In genomic region chr4:2489841-2490552, GRCh38 we compare ENCODE assay signal across 14 cellular contexts. TPM values are rescaled to one million over a fixed set of nuclear protein-coding genes. Genes with fewer than 3 reads are reported as not detected.
DNase-seq lines count a peak whose midpoint lies in the region; FAIRE-seq and TF ChIP-seq lines count a peak whose summit lies in the region.
"Had no signal": no experiment of that assay in that cellular context is flagged by ENCODE, and none has a peak within 500 bp of the region (broad histone marks: within the 10 kb centered on the region; RNA-seq: fewer than 3 reads in every experiment).

No MANE protein-coding gene starts in this region.

- dilution Hi-C loops in endothelial cell of umbilical vein (cut with MboI; ENCODE audit: extremely low pct_ligation_motif_present, low sequenced_read_pairs), result no loop called here

- intact Hi-C loops in endothelial cell of umbilical vein (cut with micrococcal nuclease), result no loop called here

- BruUV-seq in endothelial cell of umbilical vein (replicated peaks; lab: Mats Ljungman, UMichigan), result no TSS peak

- peak; percentile 68 for FAIRE-seq in endothelial cell of umbilical vein (lab: Jason Lieb, UNC)

- H3K9ac ChIP-seq in SK-N-MC (ENCODE audit: insufficient read length), result no peak overlapping the region
- no peak overlapping the region for H3K9ac ChIP-seq in endothelial cell of umbilical vein (replicated peaks; ENCODE audit: extremely low read depth, insufficient read depth, low read length)

- H3K9me3 Mint-ChIP-seq in osteocyte (ENCODE audit: unreplicated experiment), result no peaks in the 10 kb centered on the region
- H3K9me3 Mint-ChIP-seq: activated naive CD8-positive, alpha-beta T cell treated with anti-CD3 and anti-CD28 coated beads, Interleukin-2, amount 10 ng/mL, durations not matched to agents 7 days and 5 days had no signal

- DNase-seq in G401 (ENCODE audit: low spot score), result peak; percentile 81
- DNase-seq in SK-N-MC (ENCODE audit: low read depth, low spot score), result no peak
- DNase-seq in endothelial cell of umbilical vein (ENCODE audit: low read depth, low spot score), result peak; percentile 39
- no peak for DNase-seq in osteocyte (ENCODE audit: extremely low spot score, unreplicated experiment)
- DNase-seq in midbrain (lab: John Stamatoyannopoulos, UW), result no peak
- no peak for DNase-seq in ACHN
- no peak for DNase-seq in NCI-H510A (lab: John Stamatoyannopoulos, UW)
- DNase-seq: activated CD4-positive, CD25-positive, alpha-beta regulatory T cell; activated naive CD8-positive, alpha-beta T cell treated with anti-CD3 and anti-CD28 coated beads, Interleukin-2, amount 10 ng/mL, durations not matched to agents 7 days and 5 days; DND-41; effector memory CD4-positive, alpha-beta T cell; NCI-H1105; NCI-H774; stimulated activated CD4-positive, alpha-beta T cell treated with anti-CD3 and anti-CD28 coated beads, Interleukin-15, amount 100 ng/mL, for 24 hours had no signal

- H3K79me2 ChIP-seq in endothelial cell of umbilical vein (ENCODE audit: control insufficient read depth, insufficient read depth, low read length), result peaks cover 89% of the 10 kb centered on the region

- H3K4me1 Mint-ChIP-seq in osteocyte (ENCODE audit: unreplicated experiment), result peaks cover 29% of the 10 kb centered on the region

- H3K4me2 ChIP-seq in endothelial cell of umbilical vein (ENCODE audit: insufficient read depth, low read length), result peak overlapping the region; percentile 5

- H3K36me3 ChIP-seq in SK-N-MC (ENCODE audit: insufficient read depth, low read length) (peaks cover 67% of the 10 kb centered on the region), endothelial cell of umbilical vein (ENCODE audit: control insufficient read depth in 2 of 2, extremely low read depth in 1 of 2, insufficient read depth in 2 of 2, low read length in 2 of 2) (peaks cover 8 to 10% of the 10 kb centered on the region in 2 experiments)

- no peaks in the 10 kb centered on the region for H3K27me3 Mint-ChIP-seq in osteocyte (ENCODE audit: unreplicated experiment)
- H3K27me3 Mint-ChIP-seq: activated naive CD8-positive, alpha-beta T cell treated with anti-CD3 and anti-CD28 coated beads, Interleukin-2, amount 10 ng/mL, durations not matched to agents 7 days and 5 days had no signal

- no peak for TF ChIP-seq POLR2A in endothelial cell of umbilical vein (IDR thresholded peaks at IDR 0.05; ENCODE audit: low read depth, low read length)

- H3K27ac Mint-ChIP-seq in osteocyte (ENCODE audit: unreplicated experiment), result peak overlapping the region; percentile 39
- H3K27ac Mint-ChIP-seq: activated naive CD8-positive, alpha-beta T cell treated with anti-CD3 and anti-CD28 coated beads, Interleukin-2, amount 10 ng/mL, durations not matched to agents 7 days and 5 days had no signal

- TF ChIP-seq CTCF in endothelial cell of umbilical vein (IDR thresholded peaks at IDR 0.05; ENCODE audit: extremely low read depth in 1 of 2, insufficient read depth in 1 of 2, low read depth in 1 of 2, low read length in 2 of 2) (no peak), osteocyte (IDR thresholded peaks at IDR 0.05) (no peak)

- H3K9me1 ChIP-seq in endothelial cell of umbilical vein (replicated peaks; ENCODE audit: control insufficient read depth, extremely low read depth, insufficient read depth, low read length), result no peaks in the 10 kb centered on the region

- peaks cover 23% of the 10 kb centered on the region for H3K36me3 Mint-ChIP-seq in osteocyte (ENCODE audit: unreplicated experiment)

- no peaks in the 10 kb centered on the region for H3K27me3 ChIP-seq in endothelial cell of umbilical vein (ENCODE audit: control insufficient read depth in 2 of 2, insufficient read depth in 2 of 2, low read length in 2 of 2)

- H3K4me3 ChIP-seq in SK-N-MC (no peak overlapping the region), endothelial cell of umbilical vein (replicated peaks in 1 of 3; ENCODE audit: insufficient read depth in 1 of 3, low read depth in 1 of 3, low read length in 3 of 3) (no peak overlapping the region)

- CTCF ChIA-PET in endothelial cell of umbilical vein (lab: Charles Lee), result interaction anchor here (1.9 kb wide), 1 partner anchor 270 kb away, joined by 9 read pairs; no protein-coding TSS in a partner anchor

- H3K9me3 ChIP-seq in SK-N-MC (ENCODE audit: low read depth, low read length), result no peaks in the 10 kb centered on the region
- H3K9me3 ChIP-seq in endothelial cell of umbilical vein (replicated peaks; ENCODE audit: control insufficient read depth, insufficient read depth, low read length), result no peaks in the 10 kb centered on the region

- in situ Hi-C loops in G401 (cut with HindIII; ENCODE audit: low sequenced_read_pairs) (no loop called here), ACHN (cut with HindIII; ENCODE audit: low pct_ligation_motif_present, low pct_unique_long_range_greater_than_20kb, low sequenced_read_pairs) (no loop called here)

- no peak overlapping the region for H2AFZ ChIP-seq in endothelial cell of umbilical vein (ENCODE audit: low read depth, low read length)

- POLR2A ChIA-PET in endothelial cell of umbilical vein (lab: Charles Lee), result no interaction called here

- peak overlapping the region; percentile 72 for H3K27ac ChIP-seq in SK-N-MC
- H3K27ac ChIP-seq in endothelial cell of umbilical vein (ENCODE audit: insufficient read depth, low read depth, low read length), result no peak overlapping the region

- H3K4me1 ChIP-seq in endothelial cell of umbilical vein (ENCODE audit: control insufficient read depth, extremely low read depth, insufficient read depth, low read length), result peaks cover 37% of the 10 kb centered on the region

- H3K4me3 Mint-ChIP-seq in osteocyte (ENCODE audit: unreplicated experiment), result no peak overlapping the region
- H3K4me3 Mint-ChIP-seq: activated naive CD8-positive, alpha-beta T cell treated with anti-CD3 and anti-CD28 coated beads, Interleukin-2, amount 10 ng/mL, durations not matched to agents 7 days and 5 days had no signal

- H4K20me1 ChIP-seq in endothelial cell of umbilical vein (replicated peaks; ENCODE audit: control insufficient read depth, extremely low read depth, insufficient read depth, low read length), result peaks cover 15% of the 10 kb centered on the region

TF ChIP-seq in endothelial cell of umbilical vein, 7 proteins besides CTCF, POLR2A, EP300 and RAD21:
- peak; percentile 70 for TF ChIP-seq FOS (IDR thresholded peaks at IDR 0.05; ENCODE audit: borderline replicate concordance, insufficient read depth, low read length)
- TF ChIP-seq POLR2AphosphoS5 (IDR thresholded peaks at IDR 0.05; ENCODE audit: insufficient read depth, low read depth, low read length), result peak; percentile 49
- TF ChIP-seq JUN (IDR thresholded peaks at IDR 0.05; ENCODE audit: borderline replicate concordance, insufficient read depth, insufficient read length, low read depth), result peak; percentile 17
- TF ChIP-seq GATA2 (IDR thresholded peaks at IDR 0.05; ENCODE audit: insufficient read depth, insufficient read length, low read depth, low read length), result no peak

RNA-seq across cellular contexts. Expression of gene RNF4, which starts 21.1 kb away (rescaled TPM):
- total RNA-seq in G401 (2014; rRNA removed; shearing (Covaris generic)), result 28.3 and 28.7 TPM in 2 replicates
- total RNA-seq in endothelial cell of umbilical vein, result 67.5 and 71.4 TPM in 2 replicates
- 56.9 and 64.3 TPM in 2 replicates for polyA plus RNA-seq in endothelial cell of umbilical vein
- polyA plus RNA-seq in endothelial cell of umbilical vein (2011; cell fraction: cytosol; rRNA removed), result 71.9 and 85.2 TPM in 2 replicates
- 65.4 and 73.0 TPM in 2 replicates for polyA plus RNA-seq in endothelial cell of umbilical vein (2011; cell fraction: nucleus; rRNA removed)
- polyA plus RNA-seq in endothelial cell of umbilical vein (2012), result 45.8 and 52.5 TPM in 2 replicates
- 60.7 and 73.2 TPM in 2 replicates for polyA minus RNA-seq in endothelial cell of umbilical vein
- 34.3 TPM for polyA minus RNA-seq in endothelial cell of umbilical vein (2011; cell fraction: cytosol; rRNA and poly(A)+ RNA removed)
- polyA minus RNA-seq in endothelial cell of umbilical vein (2011; cell fraction: nucleus; rRNA and poly(A)+ RNA removed), result 49.9 and 57.5 TPM in 2 replicates
- 57.6 and 63.4 TPM in 2 replicates for total RNA-seq in osteocyte

RNA-seq across cellular contexts. Expression of gene FAM193A, which starts 46.5 kb away (rescaled TPM):
- total RNA-seq in G401 (2014; rRNA removed; shearing (Covaris generic)), result 14.5 and 26.2 TPM in 2 replicates
- total RNA-seq in endothelial cell of umbilical vein, result 32.0 and 32.1 TPM in 2 replicates
- 12.3 TPM in 2 replicates for polyA plus RNA-seq in endothelial cell of umbilical vein
- 11.5 and 12.2 TPM in 2 replicates for polyA plus RNA-seq in endothelial cell of umbilical vein (2011; cell fraction: cytosol; rRNA removed)
- polyA plus RNA-seq in endothelial cell of umbilical vein (2011; cell fraction: nucleus; rRNA removed), result 37.7 and 38.6 TPM in 2 replicates
- polyA plus RNA-seq in endothelial cell of umbilical vein (2012), result 13.8 and 13.9 TPM in 2 replicates
- polyA minus RNA-seq in endothelial cell of umbilical vein, result 23.4 and 26.9 TPM in 2 replicates
- polyA minus RNA-seq in endothelial cell of umbilical vein (2011; cell fraction: cytosol; rRNA and poly(A)+ RNA removed), result 9.9 TPM
- 44.1 and 45.2 TPM in 2 replicates for polyA minus RNA-seq in endothelial cell of umbilical vein (2011; cell fraction: nucleus; rRNA and poly(A)+ RNA removed)
- total RNA-seq in osteocyte, result 35.3 and 36.5 TPM in 2 replicates

Comparison
In these comparisons a context has a peak if more than half of its experiments do, and no peak if none do; other contexts are left out.
1. DNase-seq: peak in G401 (single experiment) and endothelial cell of umbilical vein (single experiment); none in SK-N-MC (single experiment), osteocyte (single experiment), midbrain (single experiment), ACHN (single experiment) and NCI-H510A (single experiment).